In genomic region chr6:42104807-42105713, GRCh38 we compare ENCODE assay signal across 8 cellular contexts. TPM values are rescaled to one million over a fixed set of nuclear protein-coding genes. Genes with fewer than 3 reads are reported as not detected.
DNase-seq lines count a peak whose midpoint lies in the region; ATAC-seq, FAIRE-seq and TF ChIP-seq lines count a peak whose summit lies in the region.

No MANE protein-coding gene starts in this region.

- no peaks in the 10 kb centered on the region for H3K9me2 ChIP-seq in DOHH2 (replicated peaks; ENCODE audit: control insufficient read depth, low read length)

- H3K27ac ChIP-seq in DOHH2 (ENCODE audit: low read depth, low read length) (no peak overlapping the region), brain microvascular endothelial cell (no peak overlapping the region)

- H3K4me3 Mint-ChIP-seq in natural killer cell: peak overlapping the region; percentile 61

- no peaks in the 10 kb centered on the region for H3F3A ChIP-seq in DOHH2 (ENCODE audit: control insufficient read depth, insufficient read depth)

- TF ChIP-seq CTCF in DOHH2 (IDR thresholded peaks at IDR 0.05; ENCODE audit: low read depth, low read length, poor library complexity, severe bottlenecking) (no peak), brain microvascular endothelial cell (IDR thresholded peaks at IDR 0.05; ENCODE audit: low read depth, low read length, missing control alignments) (no peak), natural killer cell (IDR thresholded peaks at IDR 0.05) (no peak)

- no peaks in the 10 kb centered on the region for H3K9me3 ChIP-seq in DOHH2 (ENCODE audit: control insufficient read depth, insufficient read depth, low read length)

- no peaks in the 10 kb centered on the region for H4K20me1 ChIP-seq in DOHH2 (ENCODE audit: control insufficient read depth, insufficient read depth, low read depth, low read length)

- H3K36me3 ChIP-seq in DOHH2 (ENCODE audit: control insufficient read depth, low read length) (no peaks in the 10 kb centered on the region), brain microvascular endothelial cell (replicated peaks) (peaks cover 7% of the 10 kb centered on the region)

- ATAC-seq in natural killer cell: peak; percentile 27 to 38 (median 37)

- intact Hi-C loops in natural killer cell (cut with micrococcal nuclease): no loop called here

- no peak for FAIRE-seq in RCC 7860 (lab: Jason Lieb, UNC)

- H3K27me3 ChIP-seq in DOHH2 (ENCODE audit: control insufficient read depth, low read length): peaks cover 10% of the 10 kb centered on the region
- no peaks in the 10 kb centered on the region for H3K27me3 ChIP-seq in brain microvascular endothelial cell (replicated peaks)

- H3K27ac Mint-ChIP-seq in natural killer cell: peak overlapping the region in 1 of 2 donors; percentile 49

- no peaks in the 10 kb centered on the region for H3K79me2 ChIP-seq in DOHH2 (ENCODE audit: control insufficient read depth, low read length)

- in situ Hi-C loops in brain microvascular endothelial cell (cut with HindIII; ENCODE audit: low pct_ligation_motif_present, low sequenced_read_pairs): no loop called here

- peaks cover 0 to 3% of the 10 kb centered on the region in 2 donors for H3K27me3 Mint-ChIP-seq in natural killer cell (ENCODE audit: low read depth in 2 of 2)

- no peaks in the 10 kb centered on the region for H3K9me3 Mint-ChIP-seq in natural killer cell

- no peaks in the 10 kb centered on the region for H3K36me3 Mint-ChIP-seq in natural killer cell

- H3K4me3 ChIP-seq in DOHH2 (ENCODE audit: low read length): peak overlapping the region; percentile 81
- H3K4me3 ChIP-seq in brain microvascular endothelial cell (ENCODE audit: low read depth, low read length): peak overlapping the region; percentile 39

- peaks cover 8 to 10% of the 10 kb centered on the region in 2 donors for H3K4me1 Mint-ChIP-seq in natural killer cell

- peak overlapping the region; percentile 95 for H3K4me2 ChIP-seq in DOHH2 (ENCODE audit: low read length)

- H3K4me1 ChIP-seq in DOHH2 (ENCODE audit: control insufficient read depth, low read length): peaks cover 12% of the 10 kb centered on the region

- DNase-seq in HuH-7 (ENCODE audit: low spot score) (peak; percentile 21), brain microvascular endothelial cell (no peak), natural killer cell (peak; percentile 17), RCC 7860 (ENCODE audit: low spot score) (no peak), MV-4-11 (lab: John Stamatoyannopoulos, UW) (no peak), ureter (ENCODE audit: low spot score) (no peak)
- DNase-seq in stimulated activated naive CD4-positive, alpha-beta T cell treated with Interleukin-2 at 50 U/mL for 16 hours (lab: John Stamatoyannopoulos, UW): no peak

RNA-seq across cellular contexts. Expression of gene C6orf132, which starts 37.4 kb away (rescaled TPM):
- total RNA-seq in natural killer cell (under 1 TPM; 0.05 to 0.15 (median 0.14) TPM), ureter (69.3 TPM)

RNA-seq across cellular contexts. Expression of gene TAF8, which starts 54.7 kb away (rescaled TPM):
- total RNA-seq in natural killer cell (10 to 100 TPM; 38.4 to 54.2 (median 47.5) TPM), ureter (34.2 TPM)

Comparison
In these comparisons a context has a peak if more than half of its experiments do, and no peak if none do; other contexts are left out.
1. DNase-seq: peak in HuH-7 (single experiment) and natural killer cell (single experiment); none in brain microvascular endothelial cell (single experiment), RCC 7860 (single experiment), MV-4-11 (single experiment), stimulated activated naive CD4-positive, alpha-beta T cell treated with Interleukin-2 at 50 U/mL for 16 hours (single experiment) and ureter (single experiment).
2. RNA of gene C6orf132, which starts 37.4 kb away (total RNA-seq): 69.3 TPM in ureter (single experiment); 0.05 to 0.15 TPM in natural killer cell; every median in the first group is over 10 times any median in the second.